In genomic region chr11:4203603-4204360, GRCh38 we compare ENCODE assay signal across 20 cellular contexts.
A peak's percentile ranks its signal among the peaks of the same experiment; 100 is the strongest.
DNase-seq lines count a peak whose midpoint lies in the region; ATAC-seq lines count a peak whose summit lies in the region.
"Had no signal": no experiment of that assay in that cellular context is flagged by ENCODE, and none has a peak within 500 bp of the region (broad histone marks: within the 10 kb centered on the region; RNA-seq: fewer than 3 reads in every experiment).

No MANE protein-coding gene starts in this region.

- peak; percentile 79 for ATAC-seq in Right ventricle myocardium inferior
- no peak for ATAC-seq in T-helper 17 cell
- ATAC-seq in right cardiac atrium: peak; percentile 59 to 78
- no peak for ATAC-seq in activated naive CD4-positive, alpha-beta T cell treated with anti-CD3 and anti-CD28 coated beads, Interleukin-2, amount 50 U/mL, for 72 hours
- ATAC-seq: effector memory CD8-positive, alpha-beta T cell; stimulated activated memory B cell treated with anti-CD40 and anti-IgM and Interleukin-4, amounts not matched to agents 10 μg/mL and 1 μg/mL and 100 μg/mL, for 72 hours had no signal

- no peaks in the 10 kb centered on the region for H3K27me3 ChIP-seq in right cardiac atrium (ENCODE audit: control insufficient read depth, insufficient read depth)
- H3K27me3 ChIP-seq: thyroid gland had no signal

- H3K9me3 ChIP-seq in T-helper 17 cell (ENCODE audit: control insufficient read depth, low read length, poor library complexity, severe bottlenecking): no peaks in the 10 kb centered on the region
- no peaks in the 10 kb centered on the region for H3K9me3 ChIP-seq in right cardiac atrium (ENCODE audit: control insufficient read depth, low read length)
- H3K9me3 ChIP-seq: thyroid gland had no signal

- H3K4me1 Mint-ChIP-seq in T-helper 17 cell: no peaks in the 10 kb centered on the region
- H3K4me1 Mint-ChIP-seq: activated CD4-positive, alpha-beta T cell treated with anti-CD3 and anti-CD28 coated beads, Interleukin-2, amount 10 ng/mL, durations not matched to agents 24 days and 14 days; CD4-positive, CD25-positive, alpha-beta regulatory T cell; IgD-negative memory B cell; mesothelial cell of epicardium; nephron; stimulated activated memory B cell treated with anti-CD40 and anti-IgM and Interleukin-4, amounts not matched to agents 10 μg/mL and 1 μg/mL and 100 μg/mL, for 72 hours had no signal

- no peaks in the 10 kb centered on the region for H3K9me3 Mint-ChIP-seq in activated naive CD4-positive, alpha-beta T cell treated with anti-CD3 and anti-CD28 coated beads, Interleukin-2, amount 50 U/mL, for 72 hours
- H3K9me3 Mint-ChIP-seq: activated CD4-positive, alpha-beta T cell treated with anti-CD3 and anti-CD28 coated beads, Interleukin-2, amount 10 ng/mL, durations not matched to agents 24 days and 14 days; effector memory CD8-positive, alpha-beta T cell; IgD-negative memory B cell; stimulated activated memory B cell treated with anti-CD40 and anti-IgM and Interleukin-4, amounts not matched to agents 10 μg/mL and 1 μg/mL and 100 μg/mL, for 72 hours had no signal

- no peak overlapping the region for H3K4me3 Mint-ChIP-seq in T-helper 17 cell
- H3K4me3 Mint-ChIP-seq: activated CD4-positive, alpha-beta T cell treated with anti-CD3 and anti-CD28 coated beads, Interleukin-2, amount 10 ng/mL, durations not matched to agents 24 days and 14 days; CD4-positive, CD25-positive, alpha-beta regulatory T cell; effector memory CD8-positive, alpha-beta T cell; IgD-negative memory B cell; mesothelial cell of epicardium; nephron; stimulated activated memory B cell treated with anti-CD40 and anti-IgM and Interleukin-4, amounts not matched to agents 10 μg/mL and 1 μg/mL and 100 μg/mL, for 72 hours had no signal

- H3K27ac ChIP-seq in right cardiac atrium (ENCODE audit: low read length): peak overlapping the region; percentile 38
- H3K27ac ChIP-seq: thyroid gland had no signal

- intact Hi-C loops in Right ventricle myocardium inferior (cut with DNase I) (no loop called here), cardiac septum (cut with DNase I) (no loop called here), right cardiac atrium (cut with DNase I) (no loop called here), posterior cingulate gyrus (cut with DNase I) (no loop called here)

- H3K4me1 ChIP-seq in right cardiac atrium (ENCODE audit: control insufficient read depth, insufficient read depth, low read length): no peaks in the 10 kb centered on the region
- H3K4me1 ChIP-seq: thyroid gland had no signal

- peaks cover 47% of the 10 kb centered on the region for H3K27me3 Mint-ChIP-seq in T-helper 17 cell

- H3K36me3 Mint-ChIP-seq in T-helper 17 cell (ENCODE audit: low read depth): peaks cover 2% of the 10 kb centered on the region
- no peaks in the 10 kb centered on the region for H3K36me3 Mint-ChIP-seq in activated naive CD4-positive, alpha-beta T cell treated with anti-CD3 and anti-CD28 coated beads, Interleukin-2, amount 50 U/mL, for 72 hours
- H3K36me3 Mint-ChIP-seq: CD4-positive, CD25-positive, alpha-beta regulatory T cell; mesothelial cell of epicardium; stimulated activated memory B cell treated with anti-CD40 and anti-IgM and Interleukin-4, amounts not matched to agents 10 μg/mL and 1 μg/mL and 100 μg/mL, for 72 hours had no signal

- H3K27ac Mint-ChIP-seq in T-helper 17 cell: peak overlapping the region; percentile 29
- H3K27ac Mint-ChIP-seq in activated naive CD4-positive, alpha-beta T cell treated with anti-CD3 and anti-CD28 coated beads, Interleukin-2, amount 50 U/mL, for 72 hours: no peak overlapping the region
- H3K27ac Mint-ChIP-seq: activated CD4-positive, alpha-beta T cell treated with anti-CD3 and anti-CD28 coated beads, Interleukin-2, amount 10 ng/mL, durations not matched to agents 24 days and 14 days; CD4-positive, CD25-positive, alpha-beta regulatory T cell; effector memory CD8-positive, alpha-beta T cell; IgD-negative memory B cell; mesothelial cell of epicardium; nephron; stimulated activated memory B cell treated with anti-CD40 and anti-IgM and Interleukin-4, amounts not matched to agents 10 μg/mL and 1 μg/mL and 100 μg/mL, for 72 hours had no signal

- no peak overlapping the region for H3K4me3 ChIP-seq in right cardiac atrium (ENCODE audit: low read length)
- H3K4me3 ChIP-seq: thyroid gland had no signal

- WGBS in right cardiac atrium: 54% methylated on average over 9 of the region's 9 CpGs

- no peak for DNase-seq in Right ventricle myocardium inferior (ENCODE audit: missing footprints)
- DNase-seq in cardiac septum (ENCODE audit: low spot score): no peak
- DNase-seq in T-helper 17 cell: no peak
- DNase-seq in right cardiac atrium: no peak
- no peak for DNase-seq in NCI-H1092 treated with DMSO at 0.1 percent for 48 hours (lab: John Stamatoyannopoulos, UW)
- DNase-seq in posterior cingulate gyrus: no peak
- no peak for DNase-seq in stimulated activated CD4-positive, alpha-beta T cell treated with anti-CD3 and anti-CD28 coated beads, Interleukin-4, amount 100 ng/mL, for 1 hour
- DNase-seq in activated naive CD4-positive, alpha-beta T cell treated with anti-CD3 and anti-CD28 coated beads, Interleukin-2, amount 50 U/mL, for 72 hours (ENCODE audit: low spot score in 2 of 2): no peak
- DNase-seq: activated CD4-positive, alpha-beta T cell treated with anti-CD3 and anti-CD28 coated beads, Interleukin-2, amount 10 ng/mL, durations not matched to agents 24 days and 14 days; activated CD8-positive, alpha-beta memory T cell treated with anti-CD3 and anti-CD28 coated beads, Interleukin-2, amount 50 U/mL, for 4 hours; activated gamma-delta T cell; CD4-positive, CD25-positive, alpha-beta regulatory T cell; effector memory CD8-positive, alpha-beta T cell; NCI-H2081 treated with DMSO at 0.1 percent for 48 hours; stimulated activated CD4-positive, alpha-beta T cell treated with anti-CD3 and anti-CD28 coated beads, Interleukin-12 subunit alpha, Interleukin-12 subunit beta, amount 100 ng/mL, for 4 hours; thyroid gland had no signal

Comparison
In these comparisons a context has a peak if more than half of its experiments do, and no peak if none do; other contexts are left out.
1. ATAC-seq: peak in Right ventricle myocardium inferior (single experiment) and right cardiac atrium (2 of 2); none in T-helper 17 cell (single experiment) and activated naive CD4-positive, alpha-beta T cell treated with anti-CD3 and anti-CD28 coated beads, Interleukin-2, amount 50 U/mL, for 72 hours (0 of 2).